In genomic region chr12:29971431-29971830, GRCh38 we compare ENCODE assay signal across 22 cellular contexts.
"Had no signal": no experiment of that assay in that cellular context is flagged by ENCODE, and none has a peak within 500 bp of the region (broad histone marks: within the 10 kb centered on the region; RNA-seq: fewer than 3 reads in every experiment).

No MANE protein-coding gene starts in this region.

- H3K4me3 ChIP-seq: dorsolateral prefrontal cortex, right lobe of liver had no signal

- H3K27ac ChIP-seq: neutrophil, right lobe of liver had no signal

- H3K9me3 ChIP-seq: neutrophil, right lobe of liver had no signal

- H3K4me1 ChIP-seq: right lobe of liver had no signal

- DNase-seq: activated CD4-positive, alpha-beta T cell treated with anti-CD3 and anti-CD28 coated beads for 4 hours; activated CD4-positive, alpha-beta T cell treated with anti-CD3 and anti-CD28 coated beads, Interleukin-2, amount 50 U/mL, for 4 hours; activated CD4-positive, CD25-positive, alpha-beta regulatory T cell; activated effector memory CD4-positive, alpha-beta T cell treated with Interleukin-2 at 50 U/mL for 16 hours; activated naive CD4-positive, alpha-beta T cell treated with Interleukin-2 at 50 U/mL for 16 hours; anterior cingulate cortex; dorsolateral prefrontal cortex; effector memory CD8-positive, alpha-beta T cell; head of caudate nucleus; hypothalamus; immature natural killer cell; kidney; left colon; midbrain; naive thymus-derived CD8-positive, alpha-beta T cell; right lobe of liver; stimulated activated CD4-positive, alpha-beta T cell treated with anti-CD3 and anti-CD28 coated beads, Interleukin-2, amount 100 ng/mL, for 48 hours; stimulated activated naive CD4-positive, alpha-beta T cell treated with Interleukin-2 at 50 U/mL for 16 hours; trophoblast cell had no signal

- H3K36me3 ChIP-seq: neutrophil, right lobe of liver had no signal

- FAIRE-seq: bronchial epithelial cell, kidney, urothelium cell line had no signal

- H3K27me3 ChIP-seq: dorsolateral prefrontal cortex, neutrophil, right lobe of liver had no signal

- ATAC-seq: effector memory CD8-positive, alpha-beta T cell; left colon; naive thymus-derived CD8-positive, alpha-beta T cell; right lobe of liver had no signal
